Comparison of ENCODE assay signal across 13 cellular contexts in the genomic region with DNA sequence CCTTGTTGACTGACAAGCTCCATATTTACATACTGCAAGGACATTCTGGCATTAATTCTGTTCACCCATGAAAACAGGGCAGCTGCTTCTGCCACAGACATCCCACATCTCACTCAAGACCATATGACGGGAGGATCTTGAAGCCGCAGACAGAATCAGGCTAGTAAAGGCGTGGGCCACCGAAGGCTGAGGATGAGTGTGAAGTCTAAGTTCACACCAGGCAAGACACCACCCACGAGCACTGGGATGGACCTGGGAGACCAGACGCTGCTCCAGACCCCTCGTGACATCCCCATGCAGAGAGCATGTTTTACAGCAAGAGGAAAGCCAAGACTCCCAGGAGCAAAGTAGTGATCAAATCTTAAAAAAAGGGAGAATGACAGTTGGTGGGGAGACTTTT. TPM values are rescaled to one million over a fixed set of nuclear protein-coding genes. Genes with fewer than 3 reads are reported as not detected.
A peak's percentile ranks its signal among the peaks of the same experiment; 100 is the strongest.
DNase-seq lines count a peak whose midpoint lies in the region; ATAC-seq and TF ChIP-seq lines count a peak whose summit lies in the region.
"Had no signal": no experiment of that assay in that cellular context is flagged by ENCODE, and none has a peak within 500 bp of the region (broad histone marks: within the 10 kb centered on the region; RNA-seq: fewer than 3 reads in every experiment).

No MANE protein-coding gene starts in this region.

- H3K36me3 ChIP-seq in HEK293 (ENCODE audit: control insufficient read depth in 2 of 2, insufficient read depth in 1 of 2, low read length in 2 of 2), result peaks cover 0 to 26% of the 10 kb centered on the region in 2 experiments; a peak in 1 of 3 replicates
- H3K36me3 ChIP-seq in adrenal gland (replicated peaks in 1 of 2), result no peaks in the 10 kb centered on the region
- H3K36me3 ChIP-seq in gastrocnemius medialis, result no peaks in the 10 kb centered on the region
- H3K36me3 ChIP-seq in spleen, result no peaks in the 10 kb centered on the region

- no peak overlapping the region for H3K27ac Mint-ChIP-seq in effector memory CD8-positive, alpha-beta T cell
- H3K27ac Mint-ChIP-seq: memory B cell, progenitor cell of endocrine pancreas had no signal

- POLR2A ChIA-PET in HEK293 (lab: Yijun Ruan, JAX), result no interaction called here

- H3K9me3 Mint-ChIP-seq in effector memory CD8-positive, alpha-beta T cell, result no peaks in the 10 kb centered on the region
- H3K9me3 Mint-ChIP-seq: memory B cell had no signal

- H3K4me1 ChIP-seq in HEK293 (ENCODE audit: control insufficient read depth, insufficient read depth, low read length) (peaks cover 7% of the 10 kb centered on the region; the same call in 1 of the 2 replicates), adrenal gland (replicated peaks in 1 of 2) (peaks cover 2 to 36% of the 10 kb centered on the region in 2 donors), foreskin keratinocyte (peaks cover 23% of the 10 kb centered on the region), gastrocnemius medialis (peaks cover 26 to 49% of the 10 kb centered on the region in 2 donors), spleen (peaks cover 3 to 24% (median 13%) of the 10 kb centered on the region in 6 donors)

- H3K36me3 Mint-ChIP-seq in effector memory CD8-positive, alpha-beta T cell (ENCODE audit: insufficient read depth), result no peaks in the 10 kb centered on the region

- H3K27me3 ChIP-seq in adrenal gland, result no peaks in the 10 kb centered on the region
- no peaks in the 10 kb centered on the region for H3K27me3 ChIP-seq in foreskin keratinocyte
- no peaks in the 10 kb centered on the region for H3K27me3 ChIP-seq in gastrocnemius medialis
- peaks cover 0 to 49% (median 30%) of the 10 kb centered on the region in 7 donors for H3K27me3 ChIP-seq in spleen (replicated peaks in 1 of 7)

- H3K9me3 ChIP-seq in HEK293 (ENCODE audit: control insufficient read depth, insufficient read depth, low read depth, low read length) (no peaks in the 10 kb centered on the region), adrenal gland (replicated peaks in 1 of 3) (no peaks in the 10 kb centered on the region), gastrocnemius medialis (no peaks in the 10 kb centered on the region), spleen (no peaks in the 10 kb centered on the region)

- intact Hi-C loops in adrenal gland (cut with DNase I) (no loop called here), gastrocnemius medialis (cut with DNase I; ENCODE audit: low total_unique reads) (loop anchor here (10.0 kb wide), 1 partner anchor 509 kb away; no protein-coding TSS in a partner anchor), spleen (cut with DNase I; ENCODE audit: low total_unique reads) (no loop called here)

- TF ChIP-seq CTCF in HEK293 (tag by site-specific recombination; IDR thresholded peaks at IDR 0.05) (no peak), adrenal gland (IDR thresholded peaks at IDR 0.05) (no peak), foreskin keratinocyte (conservative IDR thresholded peaks at IDR 0.05) (no peak), gastrocnemius medialis (IDR thresholded peaks at IDR 0.05 in 4 of 5, conservative IDR thresholded peaks at IDR 0.05 in 1 of 5) (no peak), spleen (IDR thresholded peaks at IDR 0.05 in 8 of 11, conservative IDR thresholded peaks at IDR 0.05 in 3 of 11) (no peak)

- H3K27ac ChIP-seq in HEK293 (ENCODE audit: extremely low read depth, low read depth, low read length), result no peak overlapping the region
- H3K27ac ChIP-seq in adrenal gland, result peak overlapping the region in 3 of 5 donors; percentile 79 to 93 (median 83)
- peak overlapping the region; percentile 56 for H3K27ac ChIP-seq in foreskin keratinocyte
- H3K27ac ChIP-seq in gastrocnemius medialis, result peak overlapping the region in 3 of 4 donors; percentile 50 to 96 (median 93)
- no peak overlapping the region for H3K27ac ChIP-seq in spleen

- DNase-seq in adrenal gland (peak in 1 of 7 donors; percentile 53), foreskin keratinocyte (no peak), gastrocnemius medialis (no peak), spleen (no peak)
- no peak for DNase-seq in effector memory CD8-positive, alpha-beta T cell
- DNase-seq: activated CD4-positive, CD25-positive, alpha-beta regulatory T cell treated with anti-CD3 and anti-CD28 coated beads, Interleukin-2, amount 50 U/mL, for 72 hours; endodermal cell; NCI-H1092 treated with DMSO at 0.1 percent for 48 hours had no signal

- H3K4me3 Mint-ChIP-seq in effector memory CD8-positive, alpha-beta T cell, result no peak overlapping the region
- H3K4me3 Mint-ChIP-seq: endodermal cell, memory B cell had no signal

- ATAC-seq in foreskin keratinocyte, result no peak
- no peak for ATAC-seq in gastrocnemius medialis
- ATAC-seq in effector memory CD8-positive, alpha-beta T cell (replicated peaks), result no peak
- no peak for ATAC-seq in HG02678 (IDR thresholded peaks at IDR 0.05; ENCODE audit: unreplicated experiment)
- ATAC-seq in GM21526 (IDR thresholded peaks at IDR 0.05; ENCODE audit: low FRiP score, unreplicated experiment), result no peak

- H3K4me3 ChIP-seq in HEK293 (ENCODE audit: low read depth, low read length) (no peak overlapping the region), adrenal gland (no peak overlapping the region), gastrocnemius medialis (no peak overlapping the region), spleen (no peak overlapping the region)

- in situ Hi-C loops in gastrocnemius medialis (cut with MboI; ENCODE audit: low sequenced_read_pairs in 4 of 4), result no loop called here

- CTCF ChIA-PET in HEK293 (lab: Yijun Ruan, JAX), result interaction anchor here (0.6 to 1.5 kb wide), 5 partner anchors 11 to 151 kb away, joined by 3 to 6 read pairs (median 4); no protein-coding TSS in a partner anchor

- peaks cover 2 to 3% of the 10 kb centered on the region in 2 donors for H3K4me1 Mint-ChIP-seq in effector memory CD8-positive, alpha-beta T cell (ENCODE audit: low read depth in 2 of 2)
- H3K4me1 Mint-ChIP-seq: endodermal cell had no signal

- TF ChIP-seq POLR2A in adrenal gland (IDR thresholded peaks at IDR 0.05) (no peak), gastrocnemius medialis (IDR thresholded peaks at IDR 0.05) (no peak), spleen (IDR thresholded peaks at IDR 0.05) (no peak)

- WGBS in adrenal gland, 4 donors, result 86 to 92% (median 87%) methylated on average over 7 of the region's 7 CpGs
- WGBS in spleen, 5 donors, result 87 to 96% (median 92%) methylated on average over 7 of the region's 7 CpGs

- peaks cover 44% of the 10 kb centered on the region in 2 donors for H3K27me3 Mint-ChIP-seq in effector memory CD8-positive, alpha-beta T cell

TF ChIP-seq in HEK293, 187 proteins besides CTCF, POLR2A, EP300 and RAD21:
- no peak for TF ChIP-seq ZNF155 (tag by site-specific recombination; IDR thresholded peaks at IDR 0.05)
- peak; percentile 52; the same call in 1 of the 2 replicates for TF ChIP-seq ZNF18 (tag by site-specific recombination; IDR thresholded peaks at IDR 0.05)
TF ChIP-seq in HEK293: peak in this region for 1.

RNA-seq across cellular contexts. Expression of gene FHL2, which starts 3.2 kb away (rescaled TPM):
- total RNA-seq in adrenal gland (100 to 1,000 TPM in 6 of 8 donors, 10 to 100 TPM in 2; 41.2 to 213 (median 138) TPM), foreskin keratinocyte (85.9 and 110 TPM in 2 replicates), gastrocnemius medialis (10 to 100 TPM; 14.9 to 31.8 (median 21.4) TPM), spleen (10 to 100 TPM; 16.1 to 27.4 (median 21.4) TPM)
- polyA plus RNA-seq in adrenal gland (10 to 100 TPM; 43.8 to 54.9 (median 50.8) TPM), foreskin keratinocyte (92.7 and 112 TPM in 2 replicates), spleen (10 to 100 TPM in 1 of 3 donors, 1 to 10 TPM in 2; 6.8 to 12.2 (median 8.8) TPM)

RNA-seq across cellular contexts. Expression of gene C2orf49, which starts 58.4 kb away (rescaled TPM):
- 10 to 100 TPM in 6 of 8 donors, 1 to 10 TPM in 2; 9.3 to 18.6 (median 16.0) TPM for total RNA-seq in adrenal gland
- polyA plus RNA-seq in adrenal gland, result 10 to 100 TPM in 1 of 3 donors, 1 to 10 TPM in 2; 5.9 to 17.8 (median 7.4) TPM
- 16.7 and 18.4 TPM in 2 replicates for total RNA-seq in foreskin keratinocyte
- polyA plus RNA-seq in foreskin keratinocyte, result 11.1 and 13.2 TPM in 2 replicates
- total RNA-seq in gastrocnemius medialis, result 10 to 100 TPM; 12.8 to 26.7 (median 18.6) TPM
- total RNA-seq in spleen, result 10 to 100 TPM; 13.7 to 33.7 (median 18.3) TPM
- polyA plus RNA-seq in spleen, result 1 to 10 TPM; 4.3 to 6.7 (median 6.4) TPM

Comparison
In these comparisons a context has a peak if more than half of its experiments do, and no peak if none do; other contexts are left out.
1. H3K27ac ChIP-seq: peak in adrenal gland (3 of 5), foreskin keratinocyte (single experiment) and gastrocnemius medialis (3 of 4); none in HEK293 (single experiment) and spleen (0 of 8).